25 cellular contexts compared by ENCODE assay signal in genomic region chr7:44936322-44936721, GRCh38. TPM values are rescaled to one million over a fixed set of nuclear protein-coding genes. Genes with fewer than 3 reads are reported as not detected.
"Had no signal": no experiment of that assay in that cellular context is flagged by ENCODE, and none has a peak within 500 bp of the region (broad histone marks: within the 10 kb centered on the region; RNA-seq: fewer than 3 reads in every experiment).

No MANE protein-coding gene starts in this region.

- H3K9me3 Mint-ChIP-seq: activated naive CD4-positive, alpha-beta T cell treated with anti-CD3 and anti-CD28 coated beads, Interleukin-2, amount 50 U/mL, for 72 hours; activated T-helper 1 cell treated with anti-CD3 and anti-CD28 coated beads, Interleukin-12 subunit alpha, Interleukin-12 subunit beta, Interleukin-2, Interleukin-4 antibody, amounts not matched to agents 30 ng/mL and 10 ng/mL and 1 ng/mL, durations not matched to agents 14 hours and 24 hours and 36 hours; brain; dendritic cell treated with granulocyte-macrophage colony-stimulating factor and Interleukin-4, amounts not matched to agents 40 ng/mL and 50 ng/mL, for 4 days; memory B cell; neural crest cell had no signal

- H3K36me3 ChIP-seq: heart left ventricle, right lobe of liver, uterus had no signal

- H3K27ac Mint-ChIP-seq: activated T-helper 1 cell treated with anti-CD3 and anti-CD28 coated beads, Interleukin-12 subunit alpha, Interleukin-12 subunit beta, Interleukin-2, Interleukin-4 antibody, amounts not matched to agents 30 ng/mL and 10 ng/mL and 1 ng/mL, durations not matched to agents 14 hours and 24 hours and 36 hours; brain; dendritic cell treated with granulocyte-macrophage colony-stimulating factor and Interleukin-4, amounts not matched to agents 40 ng/mL and 50 ng/mL, for 4 days; memory B cell had no signal

- FAIRE-seq: endometrium had no signal

- H3K27me3 ChIP-seq: heart left ventricle, right lobe of liver, testis, uterus had no signal

- H3K4me3 Mint-ChIP-seq: activated T-helper 1 cell treated with anti-CD3 and anti-CD28 coated beads, Interleukin-12 subunit alpha, Interleukin-12 subunit beta, Interleukin-2, Interleukin-4 antibody, amounts not matched to agents 30 ng/mL and 10 ng/mL and 1 ng/mL, durations not matched to agents 14 hours and 24 hours and 36 hours; brain; dendritic cell treated with granulocyte-macrophage colony-stimulating factor and Interleukin-4, amounts not matched to agents 40 ng/mL and 50 ng/mL, for 4 days; memory B cell; neural crest cell had no signal

- H3K36me3 Mint-ChIP-seq: activated naive CD4-positive, alpha-beta T cell treated with anti-CD3 and anti-CD28 coated beads, Interleukin-2, amount 50 U/mL, for 72 hours; brain; memory B cell had no signal

- DNase-seq: activated CD4-positive, alpha-beta T cell treated with anti-CD3 and anti-CD28 coated beads for 1 hour; activated CD4-positive, alpha-beta T cell treated with anti-CD3 and anti-CD28 coated beads, Interleukin-2, amount 50 U/mL, for 1 hour; aorta; caudate nucleus; effector CD4-positive, alpha-beta T cell; heart left ventricle; islet precursor cell; left colon; mucosa of descending colon; occipital lobe; right lobe of liver; stimulated activated CD4-positive, alpha-beta T cell treated with anti-CD3 and anti-CD28 coated beads, Interleukin-1b, Interleukin-23, amount 100 ng/mL, for 48 hours; T-helper 9 cell; testis; trophoblast cell; uterus had no signal

- ATAC-seq: heart left ventricle, left colon, mucosa of descending colon, right lobe of liver had no signal

- H3K27ac ChIP-seq: heart left ventricle, right lobe of liver, skin epidermis, testis, uterus had no signal

- H3K27me3 Mint-ChIP-seq: dendritic cell treated with granulocyte-macrophage colony-stimulating factor and Interleukin-4, amounts not matched to agents 40 ng/mL and 50 ng/mL, for 4 days had no signal

- H3K9me3 ChIP-seq: heart left ventricle, mucosa of descending colon, right lobe of liver, testis, uterus had no signal

- H3K4me1 Mint-ChIP-seq: brain, memory B cell, neural crest cell had no signal

- H3K4me3 ChIP-seq: heart left ventricle, mucosa of descending colon, right lobe of liver, skin epidermis, testis, uterus had no signal

- H3K4me1 ChIP-seq: heart left ventricle, right lobe of liver, testis, uterus had no signal

RNA-seq across cellular contexts. Expression of gene MYO1G, which starts 42.5 kb away (rescaled TPM):
- total RNA-seq: epithelial cell of proximal tubule had no signal
